In the genomic region with DNA sequence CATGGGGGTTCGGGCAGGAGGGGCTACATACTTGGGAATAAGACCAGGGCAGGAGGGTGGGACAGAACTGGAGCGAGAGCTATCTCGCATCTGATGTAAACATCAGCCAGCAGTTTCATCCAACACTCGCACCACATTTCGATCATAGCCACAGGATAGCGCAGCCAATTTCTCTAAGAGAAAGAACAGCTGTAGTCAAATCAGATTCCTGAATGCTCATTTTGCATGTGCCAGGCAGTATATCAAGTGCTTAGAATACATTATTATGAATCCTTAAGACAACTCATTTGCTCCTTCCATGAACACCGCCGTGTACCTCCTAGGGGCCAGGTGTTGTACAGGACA, we compare ENCODE assay signal across 1 cellular context.
TF ChIP-seq lines count a peak whose summit lies in the region.

No MANE protein-coding gene starts in this region.

TF ChIP-seq in GM12891, 5 proteins besides CTCF, POLR2A, EP300 and RAD21:
- TF ChIP-seq SPI1 (IDR thresholded peaks at IDR 0.05; ENCODE audit: low read depth, low read length) = no peak
- no peak for TF ChIP-seq POLR2AphosphoS5 (IDR thresholded peaks at IDR 0.05; ENCODE audit: low read depth, low read length)
- no peak for TF ChIP-seq PAX5 (IDR thresholded peaks at IDR 0.05; ENCODE audit: insufficient read depth, low read length, severe bottlenecking)
- no peak for TF ChIP-seq POU2F2 (IDR thresholded peaks at IDR 0.05; ENCODE audit: low read depth, low read length)
- TF ChIP-seq TAF1 (IDR thresholded peaks at IDR 0.05; ENCODE audit: low read depth, low read length) = no peak
